Comparison of ENCODE assay signal across 3 cellular contexts in the genomic region with DNA sequence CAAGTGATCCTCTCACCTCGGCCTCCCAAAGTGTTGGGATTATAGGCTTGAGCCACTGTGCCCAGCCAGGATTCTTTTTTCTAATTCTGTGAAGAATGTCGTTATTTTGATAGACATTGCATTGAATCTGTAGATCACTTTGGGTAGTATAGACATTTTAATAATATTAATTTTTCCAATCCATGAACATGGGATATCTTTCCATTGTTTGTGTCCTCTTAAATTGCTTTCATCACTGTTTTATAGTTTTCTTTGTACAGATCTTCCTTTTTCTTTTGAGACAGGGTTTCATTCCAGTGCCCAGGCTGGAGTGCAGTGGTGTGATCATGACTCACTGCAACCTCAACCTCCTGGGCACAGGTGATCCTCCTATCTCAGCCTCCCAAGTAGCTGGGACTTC.
"Had no signal": no experiment of that assay in that cellular context is flagged by ENCODE, and none has a peak within 500 bp of the region (broad histone marks: within the 10 kb centered on the region; RNA-seq: fewer than 3 reads in every experiment).

No MANE protein-coding gene starts in this region.

- DNase-seq: GDM1, GF-D8 had no signal

- H3K4me3 ChIP-seq: GM12878 had no signal

- ATAC-seq: GM12878 had no signal
